ENCODE assay signal across 34 cellular contexts in the genomic region with DNA sequence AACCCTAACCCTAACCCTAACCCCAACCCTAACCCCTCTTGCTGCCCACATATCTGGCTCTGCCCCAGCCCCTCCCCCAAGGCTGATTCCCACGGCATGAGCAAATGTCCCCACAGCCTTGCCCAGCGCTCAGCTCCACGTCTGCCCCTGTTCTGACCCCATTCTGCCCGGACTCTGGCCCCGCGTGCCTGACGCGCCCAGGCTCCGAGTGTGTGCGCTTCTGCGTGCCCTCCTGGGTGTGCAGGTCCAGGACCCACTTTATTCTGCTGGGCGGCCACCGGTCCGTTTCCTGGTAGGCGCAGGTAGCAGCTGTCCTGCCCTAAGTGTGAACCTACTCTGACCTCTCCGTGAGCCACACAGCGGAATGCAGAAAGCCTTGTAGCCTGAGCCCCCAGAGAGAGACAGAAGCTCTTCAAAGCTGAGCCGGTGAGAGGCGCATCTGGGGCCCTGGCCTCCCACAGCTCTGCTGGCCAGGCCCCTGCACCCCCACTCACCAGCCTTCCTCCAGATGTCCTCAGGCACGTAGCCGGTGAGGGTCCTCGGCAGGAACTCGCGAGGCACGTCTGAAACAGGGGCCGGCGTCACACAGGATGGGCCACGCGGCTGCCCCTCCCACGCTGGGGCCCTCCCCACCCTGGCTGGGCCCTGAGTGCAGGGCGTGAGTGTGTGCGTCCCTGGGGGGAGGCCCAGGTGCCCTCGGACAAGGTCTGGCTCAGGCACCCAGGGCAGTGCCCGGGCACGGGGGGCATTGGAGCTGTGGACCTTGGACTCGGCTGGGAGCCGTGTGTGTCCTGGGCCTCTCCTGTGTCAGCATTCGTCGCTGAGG. TPM values are rescaled to one million over a fixed set of nuclear protein-coding genes. Genes with fewer than 3 reads are reported as not detected.
DNase-seq lines count a peak whose midpoint lies in the region; ATAC-seq and TF ChIP-seq lines count a peak whose summit lies in the region.
"Had no signal": no experiment of that assay in that cellular context is flagged by ENCODE, and none has a peak within 500 bp of the region (broad histone marks: within the 10 kb centered on the region; RNA-seq: fewer than 3 reads in every experiment).

No MANE protein-coding gene starts in this region.

- peaks cover 0 to 63% (median 5%) of the 10 kb centered on the region in 3 donors for H3K36me3 ChIP-seq in esophagus squamous epithelium
- no peaks in the 10 kb centered on the region for H3K36me3 ChIP-seq in colonic mucosa
- H3K36me3 ChIP-seq: uterus had no signal

- intact Hi-C loops in esophagus squamous epithelium (cut with DNase I) (no loop called here), colonic mucosa (cut with DNase I) (no loop called here)

- WGBS in esophagus squamous epithelium, 2 donors = 66 to 73% methylated on average over 11 to 12 of the region's 39 CpGs

- TF ChIP-seq CTCF in esophagus squamous epithelium (IDR thresholded peaks at IDR 0.05) (no peak), mesothelial cell of epicardium (IDR thresholded peaks at IDR 0.05; ENCODE audit: unreplicated experiment) (no peak), type B pancreatic cell (conservative IDR thresholded peaks at IDR 0.05) (no peak), colonic mucosa (IDR thresholded peaks at IDR 0.05) (no peak), foreskin keratinocyte (conservative IDR thresholded peaks at IDR 0.05) (no peak)

- H3K4me1 ChIP-seq in esophagus squamous epithelium = peaks cover 17 to 43% (median 17%) of the 10 kb centered on the region in 3 donors
- no peaks in the 10 kb centered on the region for H3K4me1 ChIP-seq in colonic mucosa
- no peaks in the 10 kb centered on the region for H3K4me1 ChIP-seq in foreskin keratinocyte
- H3K4me1 ChIP-seq: testis, uterus had no signal

- no peak for TF ChIP-seq POLR2A in esophagus squamous epithelium (IDR thresholded peaks at IDR 0.05)

- no peaks in the 10 kb centered on the region for H3K27me3 Mint-ChIP-seq in activated naive CD4-positive, alpha-beta T cell treated with anti-CD3 and anti-CD28 coated beads, Interleukin-2, amount 50 U/mL, for 24 hours
- H3K27me3 Mint-ChIP-seq in mesothelial cell of epicardium (ENCODE audit: low read depth) (no peaks in the 10 kb centered on the region), type B pancreatic cell (no peaks in the 10 kb centered on the region)
- H3K27me3 Mint-ChIP-seq: CD4-positive, alpha-beta T cell; naive thymus-derived CD8-positive, alpha-beta T cell had no signal

- no peak overlapping the region for H3K4me3 Mint-ChIP-seq in activated naive CD4-positive, alpha-beta T cell treated with anti-CD3 and anti-CD28 coated beads, Interleukin-2, amount 50 U/mL, for 24 hours
- H3K4me3 Mint-ChIP-seq in mesothelial cell of epicardium = peak overlapping the region; percentile 22
- peak overlapping the region; percentile 39 for H3K4me3 Mint-ChIP-seq in type B pancreatic cell
- H3K4me3 Mint-ChIP-seq: activated T-helper 1 cell treated with anti-CD3 and anti-CD28 coated beads, Interleukin-12 subunit alpha, Interleukin-12 subunit beta, Interleukin-2, Interleukin-4 antibody, amounts not matched to agents 30 ng/mL and 10 ng/mL and 1 ng/mL, durations not matched to agents 14 hours and 24 hours and 36 hours; CD4-positive, alpha-beta T cell; immature natural killer cell; naive thymus-derived CD8-positive, alpha-beta T cell had no signal

- H3K9ac ChIP-seq in colonic mucosa (ENCODE audit: low read depth in 2 of 2, low read length in 2 of 2) = no peak overlapping the region

- H3K27ac Mint-ChIP-seq in activated naive CD4-positive, alpha-beta T cell treated with anti-CD3 and anti-CD28 coated beads, Interleukin-2, amount 50 U/mL, for 24 hours = peak overlapping the region; percentile 31
- H3K27ac Mint-ChIP-seq in mesothelial cell of epicardium (peak overlapping the region; percentile 16), type B pancreatic cell (no peak overlapping the region)
- H3K27ac Mint-ChIP-seq: activated T-helper 1 cell treated with anti-CD3 and anti-CD28 coated beads, Interleukin-12 subunit alpha, Interleukin-12 subunit beta, Interleukin-2, Interleukin-4 antibody, amounts not matched to agents 30 ng/mL and 10 ng/mL and 1 ng/mL, durations not matched to agents 14 hours and 24 hours and 36 hours; CD4-positive, alpha-beta T cell; immature natural killer cell had no signal

- H3K4me3 ChIP-seq in esophagus squamous epithelium (peak overlapping the region in 3 of 4 donors; percentile 32 to 45 (median 33)), colonic mucosa (no peak overlapping the region)
- H3K4me3 ChIP-seq: GM12878, testis, uterus had no signal

- DNase-seq in activated naive CD4-positive, alpha-beta T cell treated with Interleukin-2 at 50 U/mL for 16 hours = no peak
- no peak for DNase-seq in esophagus squamous epithelium (lab: John Stamatoyannopoulos, UW)
- DNase-seq in mesothelial cell of epicardium (ENCODE audit: low spot score in 2 of 2, unreplicated experiment in 2 of 2) = no peak
- DNase-seq in type B pancreatic cell (ENCODE audit: extremely low spot score, unreplicated experiment) = no peak
- DNase-seq in activated effector memory CD4-positive, alpha-beta T cell treated with Interleukin-2 at 50 U/mL for 16 hours = no peak
- DNase-seq in colonic mucosa = no peak
- DNase-seq in foreskin keratinocyte = no peak
- DNase-seq: 8988T; activated CD4-positive, alpha-beta T cell treated with anti-CD3 and anti-CD28 coated beads, Interleukin-2, amount 50 U/mL, for 4 hours; activated CD4-positive, CD25-positive, alpha-beta regulatory T cell; activated naive CD4-positive, alpha-beta T cell treated with anti-CD3 and anti-CD28 coated beads, Interleukin-2, amount 50 U/mL, for 16 hours; CD4-positive, alpha-beta T cell; cortex of kidney; EL; hippocampal formation; immature natural killer cell; left ventricle myocardium inferior; naive thymus-derived CD8-positive, alpha-beta T cell; NCI-H2081; NCI-H345; SIG-M5; stimulated activated CD4-positive, alpha-beta T cell treated with anti-CD3 and anti-CD28 coated beads, Interleukin-4, amount 100 ng/mL, for 1 hour; testis; uterus had no signal

- no peak for ATAC-seq in foreskin keratinocyte
- ATAC-seq: GM12878; naive thymus-derived CD8-positive, alpha-beta T cell had no signal

- H3K4me1 Mint-ChIP-seq in activated naive CD4-positive, alpha-beta T cell treated with anti-CD3 and anti-CD28 coated beads, Interleukin-2, amount 50 U/mL, for 24 hours = peaks cover 3% of the 10 kb centered on the region
- H3K4me1 Mint-ChIP-seq in mesothelial cell of epicardium (peaks cover 9% of the 10 kb centered on the region), type B pancreatic cell (ENCODE audit: unreplicated experiment) (peaks cover 8% of the 10 kb centered on the region)

- peak overlapping the region in 1 of 4 donors; percentile 54 for H3K27ac ChIP-seq in esophagus squamous epithelium
- H3K27ac ChIP-seq in colonic mucosa = no peak overlapping the region
- H3K27ac ChIP-seq in foreskin keratinocyte = no peak overlapping the region
- H3K27ac ChIP-seq: esophagus muscularis mucosa, left ventricle myocardium inferior, testis, uterus had no signal

- H3K27me3 ChIP-seq in esophagus squamous epithelium (peaks cover 0 to 29% (median 0%) of the 10 kb centered on the region in 4 donors), colonic mucosa (peaks cover 5% of the 10 kb centered on the region), foreskin keratinocyte (peaks cover 24% of the 10 kb centered on the region)
- H3K27me3 ChIP-seq: testis, uterus had no signal

- no peaks in the 10 kb centered on the region for H3K36me3 Mint-ChIP-seq in activated naive CD4-positive, alpha-beta T cell treated with anti-CD3 and anti-CD28 coated beads, Interleukin-2, amount 50 U/mL, for 24 hours
- H3K36me3 Mint-ChIP-seq in mesothelial cell of epicardium (no peaks in the 10 kb centered on the region), type B pancreatic cell (no peaks in the 10 kb centered on the region)
- H3K36me3 Mint-ChIP-seq: immature natural killer cell; naive thymus-derived CD8-positive, alpha-beta T cell had no signal

- H3K9me3 ChIP-seq in esophagus squamous epithelium (no peaks in the 10 kb centered on the region), colonic mucosa (no peaks in the 10 kb centered on the region)
- H3K9me3 ChIP-seq: esophagus muscularis mucosa, left ventricle myocardium inferior, testis, uterus had no signal

- no peaks in the 10 kb centered on the region for H3K9me3 Mint-ChIP-seq in activated naive CD4-positive, alpha-beta T cell treated with anti-CD3 and anti-CD28 coated beads, Interleukin-2, amount 50 U/mL, for 24 hours
- H3K9me3 Mint-ChIP-seq in mesothelial cell of epicardium (no peaks in the 10 kb centered on the region), type B pancreatic cell (no peaks in the 10 kb centered on the region)
- H3K9me3 Mint-ChIP-seq: activated T-helper 1 cell treated with anti-CD3 and anti-CD28 coated beads, Interleukin-12 subunit alpha, Interleukin-12 subunit beta, Interleukin-2, Interleukin-4 antibody, amounts not matched to agents 30 ng/mL and 10 ng/mL and 1 ng/mL, durations not matched to agents 14 hours and 24 hours and 36 hours; CD4-positive, alpha-beta T cell; immature natural killer cell; naive thymus-derived CD8-positive, alpha-beta T cell had no signal

RNA-seq across cellular contexts. Expression of a gene that starts 14.0 kb away (rescaled TPM):
- not detected for total RNA-seq in esophagus squamous epithelium
- total RNA-seq in mesothelial cell of epicardium = 0.22 to 0.41 TPM (median 0.40 TPM) in 3 replicates
- 0.31 TPM in 1 of 2 replicates, not detected in the other for total RNA-seq in type B pancreatic cell (ENCODE audit: low replicate concordance)
- total RNA-seq in colonic mucosa = not detected
- total RNA-seq in foreskin keratinocyte = not detected in 2 replicates
- not detected in 2 replicates for polyA plus RNA-seq in foreskin keratinocyte
- total RNA-seq: activated T-helper 1 cell treated with anti-CD3 and anti-CD28 coated beads, Interleukin-12 subunit alpha, Interleukin-12 subunit beta, Interleukin-2, Interleukin-4 antibody, amounts not matched to agents 30 ng/mL and 10 ng/mL and 1 ng/mL, durations not matched to agents 14 hours and 24 hours and 36 hours; CD4-positive, alpha-beta T cell; esophagus muscularis mucosa; frontal cortex; GM12878; H4; HT-29; left ventricle myocardium inferior; M059J; naive thymus-derived CD8-positive, alpha-beta T cell; osteocyte; renal cortical epithelial cell; uterus had no signal
- polyA plus RNA-seq: GM12878; immature natural killer cell; naive thymus-derived CD8-positive, alpha-beta T cell had no signal

RNA-seq across cellular contexts. Expression of a gene that starts 23.5 kb away (rescaled TPM):
- total RNA-seq in esophagus squamous epithelium (10 to 100 TPM; 20.7 to 29.7 (median 24.7) TPM), mesothelial cell of epicardium (88.2 to 101 TPM (median 96.3 TPM) in 3 replicates), type B pancreatic cell (ENCODE audit: low replicate concordance) (80.4 and 91.4 TPM in 2 replicates), colonic mucosa (10 to 100 TPM; 33.8 to 57.3 TPM), foreskin keratinocyte (61.8 and 62.2 TPM in 2 replicates)
- 105 and 118 TPM in 2 replicates for polyA plus RNA-seq in foreskin keratinocyte

RNA-seq across cellular contexts. Expression of a gene that starts 23.7 kb away (rescaled TPM):
- total RNA-seq in esophagus squamous epithelium (10 to 100 TPM in 3 of 4 donors, 1 to 10 TPM in 1; 9.5 to 24.2 (median 20.5) TPM), mesothelial cell of epicardium (41.3 to 44.7 TPM (median 42.4 TPM) in 3 replicates), type B pancreatic cell (ENCODE audit: low replicate concordance) (30.2 and 32.5 TPM in 2 replicates), colonic mucosa (10 to 100 TPM; 22.8 to 44.5 TPM), foreskin keratinocyte (15.9 and 16.7 TPM in 2 replicates)
- polyA plus RNA-seq in foreskin keratinocyte = 15.5 and 18.0 TPM in 2 replicates
